In the genomic region with DNA sequence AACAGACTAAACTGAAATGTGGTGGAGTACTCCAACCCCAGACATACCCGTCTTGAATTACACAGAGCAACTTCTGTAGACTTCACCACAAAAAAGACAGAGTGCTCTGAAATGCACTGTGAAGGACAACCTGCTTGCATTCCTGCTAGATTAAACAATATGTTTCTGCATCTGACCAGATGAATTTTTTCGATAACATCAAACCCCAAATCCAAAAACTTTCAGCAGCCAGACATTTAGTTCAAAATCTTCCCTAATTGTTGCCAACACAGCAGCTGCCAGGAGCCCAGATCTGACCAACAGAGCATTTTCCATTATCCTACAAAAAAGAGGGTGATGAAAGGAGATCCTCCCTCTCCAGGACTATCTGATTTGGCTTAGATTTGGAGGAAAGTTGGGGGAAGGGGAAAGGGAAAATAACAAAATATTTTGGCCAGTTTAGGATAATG, we compare ENCODE assay signal across 13 cellular contexts.
DNase-seq lines count a peak whose midpoint lies in the region; ATAC-seq and TF ChIP-seq lines count a peak whose summit lies in the region.
"Had no signal": no experiment of that assay in that cellular context is flagged by ENCODE, and none has a peak within 500 bp of the region (broad histone marks: within the 10 kb centered on the region; RNA-seq: fewer than 3 reads in every experiment).

No MANE protein-coding gene starts in this region.

- H3K27me3 Mint-ChIP-seq in Calu3 (ENCODE audit: unreplicated experiment): no peaks in the 10 kb centered on the region

- CTCF ChIA-PET in Calu3 (lab: Charles Lee): no interaction called here

- BruUV-seq in Calu3 (replicated peaks; lab: Mats Ljungman, UMichigan): no TSS peak

- DNase-seq in AG08396 (ENCODE audit: low spot score): peak; percentile 40
- DNase-seq in HT1080 (ENCODE audit: low read depth): peak; percentile 54
- peak; percentile 93 for DNase-seq in brain microvascular endothelial cell
- no peak for DNase-seq in lower lobe of right lung
- DNase-seq in stimulated activated CD4-positive, alpha-beta T cell treated with anti-CD3 and anti-CD28 coated beads, Interleukin-4, amount 100 ng/mL, for 24 hours: no peak
- DNase-seq in Calu3: no peak
- DNase-seq in MV-4-11 (lab: John Stamatoyannopoulos, UW): no peak
- DNase-seq in DMS153 treated with DMSO at 0.1 percent for 48 hours (lab: John Stamatoyannopoulos, UW; ENCODE audit: unreplicated experiment): no peak
- DNase-seq: caudate nucleus, NCI-H526 treated with DMSO at 0.1 percent for 48 hours had no signal

- H3K36me3 ChIP-seq in brain microvascular endothelial cell (replicated peaks) (no peaks in the 10 kb centered on the region), lower lobe of right lung (no peaks in the 10 kb centered on the region)
- H3K36me3 ChIP-seq: gastroesophageal sphincter had no signal

- no peaks in the 10 kb centered on the region for H3K4me1 ChIP-seq in lower lobe of right lung
- H3K4me1 ChIP-seq: gastroesophageal sphincter had no signal

- ATAC-seq in lower lobe of right lung: peak; percentile 29 to 40
- ATAC-seq: activated CD4-positive, CD25-positive, alpha-beta regulatory T cell treated with anti-CD3 and anti-CD28 coated beads, Interleukin-2, amount 50 U/mL, for 24 hours; gastroesophageal sphincter had no signal

- H3K27me3 ChIP-seq in brain microvascular endothelial cell (replicated peaks) (no peaks in the 10 kb centered on the region), lower lobe of right lung (ENCODE audit: low read depth) (no peaks in the 10 kb centered on the region)
- H3K27me3 ChIP-seq: gastroesophageal sphincter had no signal

- H3K9me3 ChIP-seq in lower lobe of right lung: no peaks in the 10 kb centered on the region
- H3K9me3 ChIP-seq: gastroesophageal sphincter had no signal

- intact Hi-C loops in lower lobe of right lung (cut with DNase I): no loop called here
- intact Hi-C loops in Calu3 (cut with micrococcal nuclease; ENCODE audit: unreplicated experiment): no loop called here

- peak overlapping the region; percentile 88 for H3K27ac ChIP-seq in brain microvascular endothelial cell
- no peak overlapping the region for H3K27ac ChIP-seq in lower lobe of right lung
- H3K27ac ChIP-seq: gastroesophageal sphincter had no signal

- H3K27ac Mint-ChIP-seq in Calu3 (ENCODE audit: unreplicated experiment): no peak overlapping the region
- H3K27ac Mint-ChIP-seq: CD14-positive monocyte had no signal

- no peaks in the 10 kb centered on the region for H3K4me1 Mint-ChIP-seq in Calu3 (ENCODE audit: low read depth, unreplicated experiment)
- H3K4me1 Mint-ChIP-seq: CD14-positive monocyte had no signal

- no peak for TF ChIP-seq CTCF in brain microvascular endothelial cell (IDR thresholded peaks at IDR 0.05; ENCODE audit: low read depth, low read length, missing control alignments)
- no peak for TF ChIP-seq CTCF in lower lobe of right lung (IDR thresholded peaks at IDR 0.05)
- no peak for TF ChIP-seq CTCF in Calu3 (IDR thresholded peaks at IDR 0.05; ENCODE audit: unreplicated experiment)

- H3K4me3 Mint-ChIP-seq in Calu3 (ENCODE audit: low read depth, unreplicated experiment): no peak overlapping the region
- H3K4me3 Mint-ChIP-seq: CD14-positive monocyte had no signal

- H3K36me3 Mint-ChIP-seq in Calu3 (ENCODE audit: insufficient read depth, unreplicated experiment): no peaks in the 10 kb centered on the region
- H3K36me3 Mint-ChIP-seq: CD14-positive monocyte had no signal

- no peaks in the 10 kb centered on the region for H3K9me3 Mint-ChIP-seq in Calu3 (ENCODE audit: low read depth, unreplicated experiment)

- no peak overlapping the region for H3K4me3 ChIP-seq in brain microvascular endothelial cell (ENCODE audit: low read depth, low read length)
- H3K4me3 ChIP-seq in lower lobe of right lung: no peak overlapping the region
- H3K4me3 ChIP-seq: gastroesophageal sphincter had no signal

- in situ Hi-C loops in brain microvascular endothelial cell (cut with HindIII; ENCODE audit: low pct_ligation_motif_present, low sequenced_read_pairs): no loop called here

Comparison
In these comparisons a context has a peak if more than half of its experiments do, and no peak if none do; other contexts are left out.
1. DNase-seq: peak in AG08396 (single experiment), HT1080 (single experiment) and brain microvascular endothelial cell (single experiment); none in lower lobe of right lung (single experiment), stimulated activated CD4-positive, alpha-beta T cell treated with anti-CD3 and anti-CD28 coated beads, Interleukin-4, amount 100 ng/mL, for 24 hours (single experiment), Calu3 (single experiment), MV-4-11 (single experiment) and DMS153 treated with DMSO at 0.1 percent for 48 hours (single experiment).